ENCODE assay signal across 8 cellular contexts in the genomic region with DNA sequence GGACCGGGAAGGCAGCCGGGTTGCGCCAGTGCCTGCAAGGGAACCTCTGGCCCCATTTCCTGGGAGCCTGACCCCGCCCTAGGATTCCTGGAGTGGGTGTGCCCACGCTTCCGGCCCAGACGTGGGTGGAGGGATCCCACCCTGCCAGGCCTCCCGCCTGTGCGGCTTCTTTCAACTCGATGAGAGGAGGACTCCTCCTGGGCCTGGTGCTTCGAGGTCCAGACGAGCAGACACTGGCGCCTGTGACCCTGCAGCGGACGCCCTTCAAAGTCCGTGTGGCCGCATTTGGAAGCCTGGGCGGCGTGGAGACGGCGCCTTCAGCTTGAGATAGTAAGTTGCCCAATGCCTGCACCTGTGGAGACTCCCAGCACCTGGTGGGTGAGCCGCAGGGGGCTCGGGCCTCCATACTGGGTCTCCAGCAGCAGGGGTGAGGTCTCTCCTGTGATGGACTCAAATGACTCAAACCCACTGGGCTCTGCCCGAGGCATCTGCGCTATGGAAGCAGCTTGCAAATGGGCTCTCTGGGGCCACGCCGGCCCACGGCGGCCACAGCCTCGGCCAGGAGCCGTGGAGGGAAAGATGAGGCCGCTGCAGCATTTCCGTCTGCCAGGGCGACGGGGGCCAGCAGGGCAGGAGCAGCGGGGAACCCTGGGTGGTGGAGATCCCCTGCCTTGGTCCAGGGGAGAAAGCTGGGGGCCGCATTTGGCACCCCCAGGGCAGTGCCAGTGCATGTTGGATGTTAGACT.
DNase-seq lines count a peak whose midpoint lies in the region; ATAC-seq and TF ChIP-seq lines count a peak whose summit lies in the region.
"Had no signal": no experiment of that assay in that cellular context is flagged by ENCODE, and none has a peak within 500 bp of the region (broad histone marks: within the 10 kb centered on the region; RNA-seq: fewer than 3 reads in every experiment).

No MANE protein-coding gene starts in this region.

- H3K27me3 ChIP-seq in aorta (ENCODE audit: control insufficient read depth in 1 of 2, insufficient read depth in 2 of 2, low read length in 1 of 2) = no peaks in the 10 kb centered on the region

- intact Hi-C loops in mucosa of descending colon (cut with DNase I, micrococcal nuclease) = no loop called here
- intact Hi-C loops in aorta (cut with DNase I) = loop anchor here in 1 of 2 donors (5.0 to 10.0 kb wide), 2 partner anchors 39 to 771 kb away; no protein-coding TSS in a partner anchor

- no peaks in the 10 kb centered on the region for H3K36me3 ChIP-seq in mucosa of descending colon (ENCODE audit: low read depth)
- H3K36me3 ChIP-seq in aorta (ENCODE audit: control insufficient read depth in 1 of 2, insufficient read depth in 2 of 2, low read length in 1 of 2) = peaks cover 0 to 2% of the 10 kb centered on the region in 2 donors

- ATAC-seq in mucosa of descending colon (peak; percentile 92), aorta (ENCODE audit: low FRiP score) (no peak), GM21825 (IDR thresholded peaks at IDR 0.05; ENCODE audit: unreplicated experiment) (no peak)

- H3K4me3 ChIP-seq in mucosa of descending colon (no peak overlapping the region), aorta (ENCODE audit: low read length in 2 of 2) (no peak overlapping the region)

- H3K4me1 ChIP-seq in mucosa of descending colon (ENCODE audit: low read depth) = peaks cover 56% of the 10 kb centered on the region
- peaks cover 0 to 6% of the 10 kb centered on the region in 2 donors for H3K4me1 ChIP-seq in aorta (ENCODE audit: control insufficient read depth in 1 of 2, insufficient read depth in 2 of 2, low read length in 2 of 2)

- H3K27ac ChIP-seq in aorta (ENCODE audit: low read depth in 1 of 2, low read length in 2 of 2) = peak overlapping the region; percentile 2 to 68

- TF ChIP-seq CTCF in mucosa of descending colon (IDR thresholded peaks at IDR 0.05) = no peak

- WGBS in aorta, 2 donors = 55 to 58% methylated on average over 35 to 37 of the region's 37 CpGs

- peak; percentile 98 for DNase-seq in LoVo (ENCODE audit: low spot score)
- DNase-seq in dermis blood vessel endothelial cell = peak; percentile 30
- DNase-seq in mucosa of descending colon = peak; percentile 91 to 92 (median 92)
- peak; percentile 83 to 89 for DNase-seq in aorta
- no peak for DNase-seq in NK-92 treated with Interleukin-12 subunit alpha and Interleukin-12 subunit beta, amount 100 ng/mL, for 24 hours (lab: John Stamatoyannopoulos, UW)
- no peak for DNase-seq in DMS114 treated with DMSO at 0.1 percent for 48 hours (lab: John Stamatoyannopoulos, UW; ENCODE audit: unreplicated experiment)
- DNase-seq: activated naive CD4-positive, alpha-beta T cell treated with Interleukin-2 at 50 U/mL for 16 hours had no signal

- no peaks in the 10 kb centered on the region for H3K9me3 ChIP-seq in mucosa of descending colon
- H3K9me3 ChIP-seq in aorta (ENCODE audit: control insufficient read depth, low read length) = no peaks in the 10 kb centered on the region

Comparison
In these comparisons a context has a peak if more than half of its experiments do, and no peak if none do; other contexts are left out.
1. DNase-seq: peak in LoVo (single experiment), dermis blood vessel endothelial cell (single experiment), mucosa of descending colon (3 of 3) and aorta (2 of 2); none in NK-92 treated with Interleukin-12 subunit alpha and Interleukin-12 subunit beta, amount 100 ng/mL, for 24 hours (single experiment) and DMS114 treated with DMSO at 0.1 percent for 48 hours (single experiment).